Comparison of ENCODE assay signal across 24 cellular contexts in genomic region chr3:182220013-182220412, GRCh38.
"Had no signal": no experiment of that assay in that cellular context is flagged by ENCODE, and none has a peak within 500 bp of the region (broad histone marks: within the 10 kb centered on the region; RNA-seq: fewer than 3 reads in every experiment).

No MANE protein-coding gene starts in this region.

- H3K27ac ChIP-seq: brain microvascular endothelial cell, cardiac muscle cell, Peyer's patch, RWPE1, SJCRH30, VCaP had no signal

- H3K27ac Mint-ChIP-seq: activated CD4-positive, alpha-beta memory T cell treated with anti-CD3 and anti-CD28 coated beads, Interleukin-2, amount 10 ng/mL, durations not matched to agents 7 days and 5 days; activated CD4-positive, alpha-beta T cell treated with anti-CD3 and anti-CD28 coated beads for 36 hours; activated naive CD4-positive, alpha-beta T cell treated with anti-CD3 and anti-CD28 coated beads, Interleukin-2, amount 10 ng/mL, durations not matched to agents 7 days and 5 days; activated naive CD8-positive, alpha-beta T cell treated with anti-CD3 and anti-CD28 coated beads for 36 hours; activated T-cell treated with anti-CD3 and anti-CD28 coated beads, Interleukin-2, amount 50 U/mL, for 72 hours; activated T-helper 2 cell treated with anti-CD3 and anti-CD28 coated beads, Interferon-gamma antibody, Interleukin-2, Interleukin-4, amounts not matched to agents 10 μg/mL and 5 μg/mL and 100 μg/mL, durations not matched to agents 14 hours and 24 hours and 36 hours had no signal

- ATAC-seq: activated CD4-positive, alpha-beta T cell treated with anti-CD3 and anti-CD28 coated beads for 36 hours; activated T-cell treated with anti-CD3 and anti-CD28 coated beads, Interleukin-2, amount 50 U/mL, for 72 hours had no signal

- H3K36me3 ChIP-seq: brain microvascular endothelial cell, cardiac muscle cell, Peyer's patch, SJCRH30 had no signal

- H3K27me3 Mint-ChIP-seq: activated CD4-positive, alpha-beta memory T cell treated with anti-CD3 and anti-CD28 coated beads, Interleukin-2, amount 10 ng/mL, durations not matched to agents 7 days and 5 days; activated CD4-positive, alpha-beta T cell treated with anti-CD3 and anti-CD28 coated beads for 36 hours; activated naive CD4-positive, alpha-beta T cell treated with anti-CD3 and anti-CD28 coated beads, Interleukin-2, amount 10 ng/mL, durations not matched to agents 7 days and 5 days; activated naive CD8-positive, alpha-beta T cell treated with anti-CD3 and anti-CD28 coated beads for 36 hours had no signal

- DNase-seq: activated CD4-positive, alpha-beta memory T cell treated with anti-CD3 and anti-CD28 coated beads, Interleukin-2, amount 10 ng/mL, durations not matched to agents 7 days and 5 days; activated CD4-positive, alpha-beta T cell treated with anti-CD3 and anti-CD28 coated beads for 36 hours; activated CD4-positive, alpha-beta T cell treated with anti-CD3 and anti-CD28 coated beads, Interleukin-2, amount 50 U/mL, for 1 hour; activated gamma-delta T cell treated with Interleukin-2 at 50 U/mL for 16 hours; activated naive CD4-positive, alpha-beta T cell treated with anti-CD3 and anti-CD28 coated beads, Interleukin-2, amount 10 ng/mL, durations not matched to agents 7 days and 5 days; activated naive CD8-positive, alpha-beta T cell treated with anti-CD3 and anti-CD28 coated beads for 36 hours; activated T-cell treated with anti-CD3 and anti-CD28 coated beads, Interleukin-2, amount 50 U/mL, for 72 hours; brain microvascular endothelial cell; KG1; NCI-H1048; NCI-H1417 treated with DMSO at 0.1 percent for 48 hours; NCI-H1694; NCI-H2029; NCI-H446; NCI-H524 treated with DMSO at 0.1 percent for 48 hours; Peyer's patch; Right ventricle myocardium superior; SJCRH30; SK-N-SH; T-helper 1 cell had no signal

- H3K4me3 Mint-ChIP-seq: activated CD4-positive, alpha-beta memory T cell treated with anti-CD3 and anti-CD28 coated beads, Interleukin-2, amount 10 ng/mL, durations not matched to agents 7 days and 5 days; activated CD4-positive, alpha-beta T cell treated with anti-CD3 and anti-CD28 coated beads for 36 hours; activated naive CD4-positive, alpha-beta T cell treated with anti-CD3 and anti-CD28 coated beads, Interleukin-2, amount 10 ng/mL, durations not matched to agents 7 days and 5 days; activated naive CD8-positive, alpha-beta T cell treated with anti-CD3 and anti-CD28 coated beads for 36 hours; activated T-cell treated with anti-CD3 and anti-CD28 coated beads, Interleukin-2, amount 50 U/mL, for 72 hours had no signal

- H3K4me1 ChIP-seq: Peyer's patch, SJCRH30 had no signal

- H3K4me1 Mint-ChIP-seq: activated CD4-positive, alpha-beta memory T cell treated with anti-CD3 and anti-CD28 coated beads, Interleukin-2, amount 10 ng/mL, durations not matched to agents 7 days and 5 days; activated CD4-positive, alpha-beta T cell treated with anti-CD3 and anti-CD28 coated beads for 36 hours; activated naive CD4-positive, alpha-beta T cell treated with anti-CD3 and anti-CD28 coated beads, Interleukin-2, amount 10 ng/mL, durations not matched to agents 7 days and 5 days; activated naive CD8-positive, alpha-beta T cell treated with anti-CD3 and anti-CD28 coated beads for 36 hours had no signal

- H3K9ac ChIP-seq: SK-N-SH had no signal

- H3K9me3 Mint-ChIP-seq: activated CD4-positive, alpha-beta memory T cell treated with anti-CD3 and anti-CD28 coated beads, Interleukin-2, amount 10 ng/mL, durations not matched to agents 7 days and 5 days; activated naive CD4-positive, alpha-beta T cell treated with anti-CD3 and anti-CD28 coated beads, Interleukin-2, amount 10 ng/mL, durations not matched to agents 7 days and 5 days; activated naive CD8-positive, alpha-beta T cell treated with anti-CD3 and anti-CD28 coated beads for 36 hours; activated T-helper 2 cell treated with anti-CD3 and anti-CD28 coated beads, Interferon-gamma antibody, Interleukin-2, Interleukin-4, amounts not matched to agents 10 μg/mL and 5 μg/mL and 100 μg/mL, durations not matched to agents 14 hours and 24 hours and 36 hours had no signal

- H3K27me3 ChIP-seq: brain microvascular endothelial cell, cardiac muscle cell, Peyer's patch, SJCRH30 had no signal

- H3K4me2 ChIP-seq: SK-N-SH had no signal

- H3K36me3 Mint-ChIP-seq: activated naive CD4-positive, alpha-beta T cell treated with anti-CD3 and anti-CD28 coated beads, Interleukin-2, amount 10 ng/mL, durations not matched to agents 7 days and 5 days; activated naive CD8-positive, alpha-beta T cell treated with anti-CD3 and anti-CD28 coated beads for 36 hours had no signal

- H3K4me3 ChIP-seq: cardiac muscle cell, Peyer's patch, SJCRH30 had no signal

- H3K9me3 ChIP-seq: Peyer's patch, SJCRH30, SK-N-SH had no signal
